22 cellular contexts compared by ENCODE assay signal in genomic region chr2:236794558-236794957, GRCh38.
"Had no signal": no experiment of that assay in that cellular context is flagged by ENCODE, and none has a peak within 500 bp of the region (broad histone marks: within the 10 kb centered on the region; RNA-seq: fewer than 3 reads in every experiment).

No MANE protein-coding gene starts in this region.

- H3K27ac ChIP-seq: brain microvascular endothelial cell, VCaP had no signal

- H3K9me3 Mint-ChIP-seq: activated CD4-positive, alpha-beta memory T cell treated with anti-CD3 and anti-CD28 coated beads, Interleukin-2, amount 10 ng/mL, durations not matched to agents 7 days and 5 days; activated naive CD4-positive, alpha-beta T cell treated with anti-CD3 and anti-CD28 coated beads for 36 hours; activated T-helper 17 cell treated with anti-CD3 and anti-CD28 coated beads, Interleukin-2, amount 50 U/mL, for 72 hours had no signal

- H3K4me1 Mint-ChIP-seq: activated CD4-positive, alpha-beta memory T cell treated with anti-CD3 and anti-CD28 coated beads, Interleukin-2, amount 10 ng/mL, durations not matched to agents 7 days and 5 days; activated T-helper 17 cell treated with anti-CD3 and anti-CD28 coated beads, Interleukin-2, amount 50 U/mL, for 72 hours had no signal

- H3K27me3 Mint-ChIP-seq: activated CD4-positive, alpha-beta memory T cell treated with anti-CD3 and anti-CD28 coated beads, Interleukin-2, amount 10 ng/mL, durations not matched to agents 7 days and 5 days had no signal

- H3K27ac Mint-ChIP-seq: activated CD4-positive, alpha-beta memory T cell treated with anti-CD3 and anti-CD28 coated beads, Interleukin-2, amount 10 ng/mL, durations not matched to agents 7 days and 5 days; activated naive CD4-positive, alpha-beta T cell treated with anti-CD3 and anti-CD28 coated beads for 36 hours; activated naive CD8-positive, alpha-beta T cell; activated T-helper 17 cell treated with anti-CD3 and anti-CD28 coated beads, Interleukin-2, amount 50 U/mL, for 72 hours; T-helper 17 cell had no signal

- H3K36me3 ChIP-seq: brain microvascular endothelial cell had no signal

- DNase-seq: activated CD4-positive, alpha-beta memory T cell treated with anti-CD3 and anti-CD28 coated beads, Interleukin-2, amount 10 ng/mL, durations not matched to agents 7 days and 5 days; activated CD4-positive, alpha-beta T cell treated with anti-CD3 and anti-CD28 coated beads, Interleukin-2, amount 50 U/mL, for 1 hour; activated CD4-positive, CD25-positive, alpha-beta regulatory T cell; activated gamma-delta T cell; activated naive CD4-positive, alpha-beta T cell treated with anti-CD3 and anti-CD28 coated beads for 36 hours; activated T-cell treated with anti-CD3 and anti-CD28 coated beads for 4 hours; activated T-cell treated with anti-CD3 and anti-CD28 coated beads, Interleukin-2, amount 50 U/mL, for 48 hours; brain microvascular endothelial cell; NCI-H1092; NCI-H1417; NCI-H2029; NCI-H2107; NCI-H2171 treated with DMSO at 0.1 percent for 48 hours; NCI-H226; NCI-H526; NCI-H82; SIG-M5; T-helper 17 cell; T1000 had no signal

- H3K36me3 Mint-ChIP-seq: activated naive CD8-positive, alpha-beta T cell had no signal

- H3K4me3 Mint-ChIP-seq: activated CD4-positive, alpha-beta memory T cell treated with anti-CD3 and anti-CD28 coated beads, Interleukin-2, amount 10 ng/mL, durations not matched to agents 7 days and 5 days; activated naive CD4-positive, alpha-beta T cell treated with anti-CD3 and anti-CD28 coated beads for 36 hours; activated naive CD8-positive, alpha-beta T cell; activated T-helper 17 cell treated with anti-CD3 and anti-CD28 coated beads, Interleukin-2, amount 50 U/mL, for 72 hours; T-helper 17 cell had no signal
